Comparison of ENCODE assay signal across 24 cellular contexts in genomic region chr7:108244110-108244509, GRCh38.
"Had no signal": no experiment of that assay in that cellular context is flagged by ENCODE, and none has a peak within 500 bp of the region (broad histone marks: within the 10 kb centered on the region; RNA-seq: fewer than 3 reads in every experiment).

No MANE protein-coding gene starts in this region.

- H3K4me3 ChIP-seq: adrenal gland, SJCRH30 had no signal

- DNase-seq: activated CD4-positive, alpha-beta T cell treated with anti-CD3 and anti-CD28 coated beads for 36 hours; activated CD8-positive, alpha-beta memory T cell treated with anti-CD3 and anti-CD28 coated beads, Interleukin-2, amount 50 U/mL, for 48 hours; activated CD8-positive, alpha-beta T cell treated with anti-CD3 and anti-CD28 coated beads for 36 hours; activated naive CD4-positive, alpha-beta T cell treated with anti-CD3 and anti-CD28 coated beads, Interleukin-2, amount 50 U/mL, for 16 hours; activated naive CD8-positive, alpha-beta T cell treated with anti-CD3 and anti-CD28 coated beads, Interleukin-2, amount 10 ng/mL, durations not matched to agents 7 days and 5 days; activated T-cell treated with anti-CD3 and anti-CD28 coated beads, Interleukin-2, amount 50 U/mL, for 1 hour; adrenal gland; anterior cingulate cortex; caudate nucleus; NCI-H1092; NCI-H1417 treated with DMSO at 0.1 percent for 48 hours; NCI-H1694 treated with DMSO at 0.1 percent for 48 hours; NCI-H2029 treated with DMSO at 0.1 percent for 48 hours; NCI-H345; NCI-H510A; NCI-H526 treated with DMSO at 0.1 percent for 48 hours; NK-92 treated with Interleukin-12 subunit alpha and Interleukin-12 subunit beta, amount 100 ng/mL, for 24 hours; OCI-M1; Right ventricle myocardium superior; SJCRH30; SK-N-SH; T-helper 1 cell; WERI-Rb-1 had no signal

- ATAC-seq: activated CD4-positive, alpha-beta T cell treated with anti-CD3 and anti-CD28 coated beads for 36 hours; activated CD8-positive, alpha-beta T cell treated with anti-CD3 and anti-CD28 coated beads for 36 hours; Panc1 had no signal
